ENCODE assay signal across 1 cellular context in the genomic region with DNA sequence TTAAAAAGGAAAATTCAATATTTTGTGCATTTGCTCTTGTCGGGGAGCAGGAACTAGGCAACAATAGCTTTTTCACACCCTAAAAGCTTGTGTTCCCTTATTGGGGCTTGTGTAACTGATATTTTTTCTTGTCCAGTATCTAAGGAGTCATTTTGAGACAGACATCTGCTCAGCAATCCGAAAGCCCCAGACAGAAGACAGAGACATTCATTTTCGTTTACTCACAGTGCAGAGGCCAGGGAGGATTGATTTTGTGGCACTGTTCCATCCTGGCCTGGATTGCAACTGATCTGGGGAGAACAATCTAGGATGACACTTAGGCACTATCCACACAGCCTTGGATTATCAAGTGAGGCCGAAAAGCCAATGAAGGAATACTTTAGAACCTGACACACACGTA.
A peak's percentile ranks its signal among the peaks of the same experiment; 100 is the strongest.
TF ChIP-seq lines count a peak whose summit lies in the region.

No MANE protein-coding gene starts in this region.

TF ChIP-seq in SK-N-SH treated with all-trans-retinoic acid at 6 μM for 48 hours, 23 proteins besides CTCF, POLR2A, EP300 and RAD21 (continued from another document):
- TF ChIP-seq TOX (CRISPR knock-in tag; IDR thresholded peaks at IDR 0.05; ENCODE audit: borderline replicate concordance) (peak; percentile 71; the same call in 1 of the 2 replicates), ZFP3 (CRISPR knock-in tag; IDR thresholded peaks at IDR 0.05) (no peak), PPARA (CRISPR knock-in tag; IDR thresholded peaks at IDR 0.05; ENCODE audit: borderline replicate concordance) (no peak), ISL1 (CRISPR knock-in tag; IDR thresholded peaks at IDR 0.05) (peak; percentile 57), RARB (CRISPR knock-in tag; IDR thresholded peaks at IDR 0.05) (peak; percentile 70; the same call in 1 of the 2 replicates)
- TF ChIP-seq, protein P1, sequence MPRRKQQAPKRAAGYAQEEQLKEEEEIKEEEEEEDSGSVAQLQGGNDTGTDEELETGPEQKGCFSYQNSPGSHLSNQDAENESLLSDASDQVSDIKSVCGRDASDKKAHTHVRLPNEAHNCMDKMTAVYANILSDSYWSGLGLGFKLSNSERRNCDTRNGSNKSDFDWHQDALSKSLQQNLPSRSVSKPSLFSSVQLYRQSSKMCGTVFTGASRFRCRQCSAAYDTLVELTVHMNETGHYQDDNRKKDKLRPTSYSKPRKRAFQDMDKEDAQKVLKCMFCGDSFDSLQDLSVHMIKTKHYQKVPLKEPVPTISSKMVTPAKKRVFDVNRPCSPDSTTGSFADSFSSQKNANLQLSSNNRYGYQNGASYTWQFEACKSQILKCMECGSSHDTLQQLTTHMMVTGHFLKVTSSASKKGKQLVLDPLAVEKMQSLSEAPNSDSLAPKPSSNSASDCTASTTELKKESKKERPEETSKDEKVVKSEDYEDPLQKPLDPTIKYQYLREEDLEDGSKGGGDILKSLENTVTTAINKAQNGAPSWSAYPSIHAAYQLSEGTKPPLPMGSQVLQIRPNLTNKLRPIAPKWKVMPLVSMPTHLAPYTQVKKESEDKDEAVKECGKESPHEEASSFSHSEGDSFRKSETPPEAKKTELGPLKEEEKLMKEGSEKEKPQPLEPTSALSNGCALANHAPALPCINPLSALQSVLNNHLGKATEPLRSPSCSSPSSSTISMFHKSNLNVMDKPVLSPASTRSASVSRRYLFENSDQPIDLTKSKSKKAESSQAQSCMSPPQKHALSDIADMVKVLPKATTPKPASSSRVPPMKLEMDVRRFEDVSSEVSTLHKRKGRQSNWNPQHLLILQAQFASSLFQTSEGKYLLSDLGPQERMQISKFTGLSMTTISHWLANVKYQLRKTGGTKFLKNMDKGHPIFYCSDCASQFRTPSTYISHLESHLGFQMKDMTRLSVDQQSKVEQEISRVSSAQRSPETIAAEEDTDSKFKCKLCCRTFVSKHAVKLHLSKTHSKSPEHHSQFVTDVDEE (CRISPR knock-in tag; IDR thresholded peaks at IDR 0.05): no peak
